8 cellular contexts compared by ENCODE assay signal in the genomic region with DNA sequence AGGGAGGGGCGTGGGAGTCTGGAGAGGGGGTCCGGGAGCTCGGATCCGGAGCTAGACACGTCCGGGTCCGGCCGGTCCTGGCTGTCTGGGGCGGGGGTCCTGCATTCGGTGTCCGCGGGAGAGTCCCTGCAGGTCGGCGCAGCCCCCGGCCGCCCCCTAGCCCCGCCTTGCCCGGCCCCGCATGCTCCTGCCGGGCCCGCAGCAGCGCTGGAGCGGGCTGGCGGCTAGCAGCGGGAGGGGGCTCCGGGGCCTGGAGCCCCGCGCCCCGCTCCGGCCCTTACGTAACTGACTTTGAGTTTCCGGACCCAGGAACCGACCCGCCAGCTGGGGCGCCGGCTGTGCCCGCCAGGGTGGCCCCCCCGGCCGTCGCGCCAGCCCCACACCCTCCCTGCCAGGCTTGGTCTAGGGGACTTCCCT. TPM values are rescaled to one million over a fixed set of nuclear protein-coding genes. Genes with fewer than 3 reads are reported as not detected.
DNase-seq lines count a peak whose midpoint lies in the region; ATAC-seq and TF ChIP-seq lines count a peak whose summit lies in the region.

No MANE protein-coding gene starts in this region.

- H3K9me3 Mint-ChIP-seq in T-helper 2 cell treated with Interferon-gamma antibody and Interleukin-4, amounts not matched to agents 5 μg/mL and 100 μg/mL, for 36 hours, result no peaks in the 10 kb centered on the region
- no peaks in the 10 kb centered on the region for H3K9me3 Mint-ChIP-seq in stimulated activated naive CD8-positive, alpha-beta T cell treated with anti-CD3 and anti-CD28 coated beads, Interleukin-15, Interleukin-2, amounts not matched to agents 100 ng/mL and 50 ng/mL, for 24 hours

- TF ChIP-seq RAD21 in liver (IDR thresholded peaks at IDR 0.05), result no peak

- peaks cover 6 to 23% (median 13%) of the 10 kb centered on the region in 4 donors for H3K4me1 ChIP-seq in liver (ENCODE audit: control insufficient read depth in 4 of 4, insufficient read depth in 4 of 4, low read length in 3 of 4)

- under 1% methylated on average over 41 of the region's 41 CpGs for WGBS in liver

- peaks cover 35% of the 10 kb centered on the region for H3K4me1 Mint-ChIP-seq in T-helper 2 cell treated with Interferon-gamma antibody and Interleukin-4, amounts not matched to agents 5 μg/mL and 100 μg/mL, for 36 hours (ENCODE audit: low read depth)
- H3K4me1 Mint-ChIP-seq in stimulated activated naive CD8-positive, alpha-beta T cell treated with anti-CD3 and anti-CD28 coated beads, Interleukin-15, Interleukin-2, amounts not matched to agents 100 ng/mL and 50 ng/mL, for 24 hours (ENCODE audit: low read depth), result peaks cover 59% of the 10 kb centered on the region

- TF ChIP-seq CTCF in cardiac fibroblast (IDR thresholded peaks at IDR 0.05; ENCODE audit: low read depth, low read length) (no peak), liver (IDR thresholded peaks at IDR 0.05; ENCODE audit: low read depth, low read length, missing input control) (no peak)

- H3K4me3 ChIP-seq in cardiac fibroblast (replicated peaks in 1 of 2; ENCODE audit: low read depth in 2 of 2, low read length in 2 of 2) (peak overlapping the region; percentile 51 to 81), liver (ENCODE audit: low read depth in 1 of 3, low read length in 3 of 3) (peak overlapping the region; percentile 69 to 92 (median 82))

- peak overlapping the region; percentile 91 to 97 for H3K27ac ChIP-seq in liver (ENCODE audit: low read depth in 1 of 2, low read length in 2 of 2)

- peak overlapping the region; percentile 87 for H3K4me3 Mint-ChIP-seq in T-helper 2 cell treated with Interferon-gamma antibody and Interleukin-4, amounts not matched to agents 5 μg/mL and 100 μg/mL, for 36 hours
- peak overlapping the region; percentile 93 for H3K4me3 Mint-ChIP-seq in stimulated activated naive CD8-positive, alpha-beta T cell treated with anti-CD3 and anti-CD28 coated beads, Interleukin-15, Interleukin-2, amounts not matched to agents 100 ng/mL and 50 ng/mL, for 24 hours

- ATAC-seq in HG03095 (IDR thresholded peaks at IDR 0.05; ENCODE audit: unreplicated experiment), result no peak
- no peak for ATAC-seq in GM19035 (IDR thresholded peaks at IDR 0.05; ENCODE audit: unreplicated experiment)

- no peaks in the 10 kb centered on the region for H3K27me3 Mint-ChIP-seq in T-helper 2 cell treated with Interferon-gamma antibody and Interleukin-4, amounts not matched to agents 5 μg/mL and 100 μg/mL, for 36 hours (ENCODE audit: low read depth)
- H3K27me3 Mint-ChIP-seq in stimulated activated naive CD8-positive, alpha-beta T cell treated with anti-CD3 and anti-CD28 coated beads, Interleukin-15, Interleukin-2, amounts not matched to agents 100 ng/mL and 50 ng/mL, for 24 hours, result no peaks in the 10 kb centered on the region

- H3K36me3 ChIP-seq in liver (ENCODE audit: control insufficient read depth in 4 of 4, insufficient read depth in 3 of 4, low read depth in 1 of 4, low read length in 3 of 4), result no peaks in the 10 kb centered on the region

- DNase-seq in NCI-H345 (lab: John Stamatoyannopoulos, UW), result peak; percentile 16
- DNase-seq in NCI-H345 treated with DMSO at 0.1 percent for 48 hours (lab: John Stamatoyannopoulos, UW; ENCODE audit: unreplicated experiment), result no peak
- DNase-seq in T-helper 2 cell treated with Interferon-gamma antibody and Interleukin-4, amounts not matched to agents 5 μg/mL and 100 μg/mL, for 36 hours (ENCODE audit: low spot score), result no peak
- no peak for DNase-seq in cardiac fibroblast (ENCODE audit: low read depth in 2 of 2)

- H3K36me3 Mint-ChIP-seq in T-helper 2 cell treated with Interferon-gamma antibody and Interleukin-4, amounts not matched to agents 5 μg/mL and 100 μg/mL, for 36 hours (ENCODE audit: low read depth), result peaks cover 4% of the 10 kb centered on the region
- peaks cover 4% of the 10 kb centered on the region for H3K36me3 Mint-ChIP-seq in stimulated activated naive CD8-positive, alpha-beta T cell treated with anti-CD3 and anti-CD28 coated beads, Interleukin-15, Interleukin-2, amounts not matched to agents 100 ng/mL and 50 ng/mL, for 24 hours (ENCODE audit: low read depth)

- H3K27ac Mint-ChIP-seq in T-helper 2 cell treated with Interferon-gamma antibody and Interleukin-4, amounts not matched to agents 5 μg/mL and 100 μg/mL, for 36 hours, result peak overlapping the region; percentile 81
- H3K27ac Mint-ChIP-seq in stimulated activated naive CD8-positive, alpha-beta T cell treated with anti-CD3 and anti-CD28 coated beads, Interleukin-15, Interleukin-2, amounts not matched to agents 100 ng/mL and 50 ng/mL, for 24 hours, result peak overlapping the region; percentile 92

- H3K9me3 ChIP-seq in liver (ENCODE audit: control insufficient read depth in 4 of 4, low read length in 3 of 4), result no peaks in the 10 kb centered on the region

- no peaks in the 10 kb centered on the region for H3K27me3 ChIP-seq in liver (ENCODE audit: control insufficient read depth in 4 of 4, insufficient read depth in 4 of 4, low read length in 3 of 4)

- H3K9ac ChIP-seq in liver (ENCODE audit: low read depth in 1 of 2, low read length in 2 of 2), result peak overlapping the region; percentile 48 to 82

TF ChIP-seq in liver, 16 proteins besides CTCF, POLR2A, EP300 and RAD21:
- TF ChIP-seq FOXA1 (IDR thresholded peaks at IDR 0.05) (no peak), RXRA (IDR thresholded peaks at IDR 0.05) (no peak), JUND (IDR thresholded peaks at IDR 0.05) (no peak), HNF4A (conservative IDR thresholded peaks at IDR 0.05) (no peak), ZBTB33 (IDR thresholded peaks at IDR 0.05) (no peak)

RNA-seq across cellular contexts. Expression of gene EPB41, which starts 26.9 kb away (rescaled TPM):
- total RNA-seq in liver, result 100 to 1,000 TPM in 1 of 2 donors, 10 to 100 TPM in 1; 61.1 to 189 TPM
- 10 to 100 TPM; 10.7 to 15.1 TPM for polyA plus RNA-seq in liver
